Comparison of ENCODE assay signal across 38 cellular contexts in genomic region chr9:1989500-1989899, GRCh38.
"Had no signal": no experiment of that assay in that cellular context is flagged by ENCODE, and none has a peak within 500 bp of the region (broad histone marks: within the 10 kb centered on the region; RNA-seq: fewer than 3 reads in every experiment).

No MANE protein-coding gene starts in this region.

- H3K36me3 ChIP-seq: adrenal gland, ascending aorta, brain microvascular endothelial cell, breast epithelium, cardiac muscle cell had no signal

- DNase-seq: activated effector memory CD4-positive, alpha-beta T cell treated with anti-CD3 and anti-CD28 coated beads, Interleukin-2, amount 50 U/mL, for 16 hours; activated effector memory CD4-positive, alpha-beta T cell treated with Interleukin-2 at 50 U/mL for 16 hours; activated gamma-delta T cell; activated gamma-delta T cell treated with Interleukin-2 at 50 U/mL for 16 hours; activated naive CD4-positive, alpha-beta T cell; activated naive CD4-positive, alpha-beta T cell treated with anti-CD3 and anti-CD28 coated beads for 36 hours; activated naive CD4-positive, alpha-beta T cell treated with anti-CD3 and anti-CD28 coated beads, Interleukin-2, amount 10 ng/mL, durations not matched to agents 7 days and 5 days; activated naive CD4-positive, alpha-beta T cell treated with anti-CD3 and anti-CD28 coated beads, Interleukin-2, amount 50 U/mL, for 16 hours; activated naive CD4-positive, alpha-beta T cell treated with Interleukin-2 at 50 U/mL for 16 hours; activated naive CD8-positive, alpha-beta T cell treated with anti-CD3 and anti-CD28 coated beads for 36 hours; activated naive CD8-positive, alpha-beta T cell treated with anti-CD3 and anti-CD28 coated beads, Interleukin-2, amount 10 ng/mL, durations not matched to agents 7 days and 5 days; activated naive CD8-positive, alpha-beta T cell treated with anti-CD3 and anti-CD28 coated beads, Interleukin-2, amount 50 U/mL, for 24 hours; activated T-cell treated with anti-CD3 and anti-CD28 coated beads, Interleukin-2, amount 50 U/mL, for 1 hour; activated T-cell treated with anti-CD3 and anti-CD28 coated beads, Interleukin-2, amount 50 U/mL, for 24 hours; activated T-cell treated with anti-CD3 and anti-CD28 coated beads, Interleukin-2, amount 50 U/mL, for 4 hours; activated T-cell treated with anti-CD3 and anti-CD28 coated beads, Interleukin-2, amount 50 U/mL, for 48 hours; activated T-cell treated with anti-CD3 and anti-CD28 coated beads, Interleukin-2, amount 50 U/mL, for 72 hours; adrenal gland; amniotic stem cell; amygdala; anterior cingulate cortex; aorta; body of pancreas; brain microvascular endothelial cell; caudate nucleus; central memory CD4-positive, alpha-beta T cell; cerebellar nuclear complex had no signal

- H3K9me3 ChIP-seq: adrenal gland, body of pancreas, breast epithelium had no signal

- ATAC-seq: activated naive CD4-positive, alpha-beta T cell treated with anti-CD3 and anti-CD28 coated beads, Interleukin-2, amount 50 U/mL, for 72 hours; activated naive CD8-positive, alpha-beta T cell treated with anti-CD3 and anti-CD28 coated beads, Interleukin-2, amount 50 U/mL, for 24 hours; activated T-cell treated with anti-CD3 and anti-CD28 coated beads, Interleukin-2, amount 50 U/mL, for 4 hours; activated T-cell treated with anti-CD3 and anti-CD28 coated beads, Interleukin-2, amount 50 U/mL, for 72 hours; activated T-helper 17 cell treated with anti-CD3 and anti-CD28 coated beads, Interleukin-2, amount 50 U/mL, for 72 hours; body of pancreas had no signal

- H3K27ac Mint-ChIP-seq: activated naive CD4-positive, alpha-beta T cell treated with anti-CD3 and anti-CD28 coated beads for 36 hours; activated naive CD4-positive, alpha-beta T cell treated with anti-CD3 and anti-CD28 coated beads, Interleukin-2, amount 10 ng/mL, durations not matched to agents 7 days and 5 days; activated naive CD4-positive, alpha-beta T cell treated with anti-CD3 and anti-CD28 coated beads, Interleukin-2, amount 50 U/mL, for 24 hours; activated naive CD4-positive, alpha-beta T cell treated with anti-CD3 and anti-CD28 coated beads, Interleukin-2, amount 50 U/mL, for 72 hours; activated naive CD8-positive, alpha-beta T cell; activated naive CD8-positive, alpha-beta T cell treated with anti-CD3 and anti-CD28 coated beads for 36 hours; activated naive CD8-positive, alpha-beta T cell treated with anti-CD3 and anti-CD28 coated beads, Interleukin-2, amount 10 ng/mL, durations not matched to agents 7 days and 5 days; activated naive CD8-positive, alpha-beta T cell treated with anti-CD3 and anti-CD28 coated beads, Interleukin-2, amount 50 U/mL, for 24 hours; activated T-cell treated with anti-CD3 and anti-CD28 coated beads, Interleukin-2, amount 50 U/mL, for 24 hours; activated T-cell treated with anti-CD3 and anti-CD28 coated beads, Interleukin-2, amount 50 U/mL, for 72 hours; activated T-helper 1 cell treated with anti-CD3 and anti-CD28 coated beads, Interleukin-12 subunit alpha, Interleukin-12 subunit beta, Interleukin-2, Interleukin-4 antibody, amounts not matched to agents 30 ng/mL and 10 ng/mL and 1 ng/mL, durations not matched to agents 14 hours and 24 hours and 36 hours; activated T-helper 17 cell treated with anti-CD3 and anti-CD28 coated beads, Interleukin-2, amount 50 U/mL, for 72 hours; activated T-helper 2 cell treated with anti-CD3 and anti-CD28 coated beads, Interferon-gamma antibody, Interleukin-2, Interleukin-4, amounts not matched to agents 10 μg/mL and 5 μg/mL and 100 μg/mL, durations not matched to agents 14 hours and 24 hours and 36 hours; brain had no signal

- H3K4me3 Mint-ChIP-seq: activated naive CD4-positive, alpha-beta T cell treated with anti-CD3 and anti-CD28 coated beads for 36 hours; activated naive CD4-positive, alpha-beta T cell treated with anti-CD3 and anti-CD28 coated beads, Interleukin-2, amount 10 ng/mL, durations not matched to agents 7 days and 5 days; activated naive CD4-positive, alpha-beta T cell treated with anti-CD3 and anti-CD28 coated beads, Interleukin-2, amount 50 U/mL, for 24 hours; activated naive CD8-positive, alpha-beta T cell; activated naive CD8-positive, alpha-beta T cell treated with anti-CD3 and anti-CD28 coated beads for 36 hours; activated naive CD8-positive, alpha-beta T cell treated with anti-CD3 and anti-CD28 coated beads, Interleukin-2, amount 10 ng/mL, durations not matched to agents 7 days and 5 days; activated naive CD8-positive, alpha-beta T cell treated with anti-CD3 and anti-CD28 coated beads, Interleukin-2, amount 50 U/mL, for 24 hours; activated T-cell treated with anti-CD3 and anti-CD28 coated beads, Interleukin-2, amount 50 U/mL, for 24 hours; activated T-cell treated with anti-CD3 and anti-CD28 coated beads, Interleukin-2, amount 50 U/mL, for 4 hours; activated T-cell treated with anti-CD3 and anti-CD28 coated beads, Interleukin-2, amount 50 U/mL, for 72 hours; activated T-helper 1 cell treated with anti-CD3 and anti-CD28 coated beads, Interleukin-12 subunit alpha, Interleukin-12 subunit beta, Interleukin-2, Interleukin-4 antibody, amounts not matched to agents 30 ng/mL and 10 ng/mL and 1 ng/mL, durations not matched to agents 14 hours and 24 hours and 36 hours; activated T-helper 17 cell treated with anti-CD3 and anti-CD28 coated beads, Interleukin-2, amount 50 U/mL, for 72 hours; brain; central memory CD8-positive, alpha-beta T cell had no signal

- H3K4me3 ChIP-seq: adrenal gland, ascending aorta, body of pancreas, breast epithelium, cardiac muscle cell had no signal

- H3K9me3 Mint-ChIP-seq: activated naive CD4-positive, alpha-beta T cell treated with anti-CD3 and anti-CD28 coated beads for 36 hours; activated naive CD4-positive, alpha-beta T cell treated with anti-CD3 and anti-CD28 coated beads, Interleukin-2, amount 10 ng/mL, durations not matched to agents 7 days and 5 days; activated naive CD4-positive, alpha-beta T cell treated with anti-CD3 and anti-CD28 coated beads, Interleukin-2, amount 50 U/mL, for 24 hours; activated naive CD8-positive, alpha-beta T cell treated with anti-CD3 and anti-CD28 coated beads for 36 hours; activated naive CD8-positive, alpha-beta T cell treated with anti-CD3 and anti-CD28 coated beads, Interleukin-2, amount 50 U/mL, for 24 hours; activated T-cell treated with anti-CD3 and anti-CD28 coated beads, Interleukin-2, amount 50 U/mL, for 24 hours; activated T-cell treated with anti-CD3 and anti-CD28 coated beads, Interleukin-2, amount 50 U/mL, for 4 hours; activated T-cell treated with anti-CD3 and anti-CD28 coated beads, Interleukin-2, amount 50 U/mL, for 72 hours; activated T-helper 1 cell treated with anti-CD3 and anti-CD28 coated beads, Interleukin-12 subunit alpha, Interleukin-12 subunit beta, Interleukin-2, Interleukin-4 antibody, amounts not matched to agents 30 ng/mL and 10 ng/mL and 1 ng/mL, durations not matched to agents 14 hours and 24 hours and 36 hours; activated T-helper 17 cell treated with anti-CD3 and anti-CD28 coated beads, Interleukin-2, amount 50 U/mL, for 72 hours; activated T-helper 2 cell treated with anti-CD3 and anti-CD28 coated beads, Interferon-gamma antibody, Interleukin-2, Interleukin-4, amounts not matched to agents 10 μg/mL and 5 μg/mL and 100 μg/mL, durations not matched to agents 14 hours and 24 hours and 36 hours; central memory CD8-positive, alpha-beta T cell had no signal

- H3K27me3 Mint-ChIP-seq: activated naive CD4-positive, alpha-beta T cell treated with anti-CD3 and anti-CD28 coated beads, Interleukin-2, amount 10 ng/mL, durations not matched to agents 7 days and 5 days; activated naive CD4-positive, alpha-beta T cell treated with anti-CD3 and anti-CD28 coated beads, Interleukin-2, amount 50 U/mL, for 24 hours; activated naive CD8-positive, alpha-beta T cell; activated naive CD8-positive, alpha-beta T cell treated with anti-CD3 and anti-CD28 coated beads for 36 hours; activated naive CD8-positive, alpha-beta T cell treated with anti-CD3 and anti-CD28 coated beads, Interleukin-2, amount 50 U/mL, for 24 hours; brain; central memory CD8-positive, alpha-beta T cell had no signal

- H3K4me1 ChIP-seq: adrenal gland, ascending aorta, body of pancreas, breast epithelium had no signal

- H3K27ac ChIP-seq: adrenal gland, ascending aorta, body of pancreas, brain microvascular endothelial cell, breast epithelium, cardiac muscle cell had no signal

- H3K27me3 ChIP-seq: adrenal gland, ascending aorta, body of pancreas, brain microvascular endothelial cell, breast epithelium, cardiac muscle cell had no signal

- H3K36me3 Mint-ChIP-seq: activated naive CD4-positive, alpha-beta T cell treated with anti-CD3 and anti-CD28 coated beads, Interleukin-2, amount 10 ng/mL, durations not matched to agents 7 days and 5 days; activated naive CD4-positive, alpha-beta T cell treated with anti-CD3 and anti-CD28 coated beads, Interleukin-2, amount 50 U/mL, for 24 hours; activated naive CD4-positive, alpha-beta T cell treated with anti-CD3 and anti-CD28 coated beads, Interleukin-2, amount 50 U/mL, for 72 hours; activated naive CD8-positive, alpha-beta T cell; activated naive CD8-positive, alpha-beta T cell treated with anti-CD3 and anti-CD28 coated beads for 36 hours; activated naive CD8-positive, alpha-beta T cell treated with anti-CD3 and anti-CD28 coated beads, Interleukin-2, amount 10 ng/mL, durations not matched to agents 7 days and 5 days; brain had no signal

- H3K4me1 Mint-ChIP-seq: activated naive CD4-positive, alpha-beta T cell treated with anti-CD3 and anti-CD28 coated beads, Interleukin-2, amount 10 ng/mL, durations not matched to agents 7 days and 5 days; activated naive CD4-positive, alpha-beta T cell treated with anti-CD3 and anti-CD28 coated beads, Interleukin-2, amount 50 U/mL, for 24 hours; activated naive CD8-positive, alpha-beta T cell treated with anti-CD3 and anti-CD28 coated beads for 36 hours; activated naive CD8-positive, alpha-beta T cell treated with anti-CD3 and anti-CD28 coated beads, Interleukin-2, amount 10 ng/mL, durations not matched to agents 7 days and 5 days; activated naive CD8-positive, alpha-beta T cell treated with anti-CD3 and anti-CD28 coated beads, Interleukin-2, amount 50 U/mL, for 24 hours; activated T-helper 17 cell treated with anti-CD3 and anti-CD28 coated beads, Interleukin-2, amount 50 U/mL, for 72 hours; brain; central memory CD8-positive, alpha-beta T cell had no signal
